Comparison of ENCODE assay signal across 8 cellular contexts in the genomic region with DNA sequence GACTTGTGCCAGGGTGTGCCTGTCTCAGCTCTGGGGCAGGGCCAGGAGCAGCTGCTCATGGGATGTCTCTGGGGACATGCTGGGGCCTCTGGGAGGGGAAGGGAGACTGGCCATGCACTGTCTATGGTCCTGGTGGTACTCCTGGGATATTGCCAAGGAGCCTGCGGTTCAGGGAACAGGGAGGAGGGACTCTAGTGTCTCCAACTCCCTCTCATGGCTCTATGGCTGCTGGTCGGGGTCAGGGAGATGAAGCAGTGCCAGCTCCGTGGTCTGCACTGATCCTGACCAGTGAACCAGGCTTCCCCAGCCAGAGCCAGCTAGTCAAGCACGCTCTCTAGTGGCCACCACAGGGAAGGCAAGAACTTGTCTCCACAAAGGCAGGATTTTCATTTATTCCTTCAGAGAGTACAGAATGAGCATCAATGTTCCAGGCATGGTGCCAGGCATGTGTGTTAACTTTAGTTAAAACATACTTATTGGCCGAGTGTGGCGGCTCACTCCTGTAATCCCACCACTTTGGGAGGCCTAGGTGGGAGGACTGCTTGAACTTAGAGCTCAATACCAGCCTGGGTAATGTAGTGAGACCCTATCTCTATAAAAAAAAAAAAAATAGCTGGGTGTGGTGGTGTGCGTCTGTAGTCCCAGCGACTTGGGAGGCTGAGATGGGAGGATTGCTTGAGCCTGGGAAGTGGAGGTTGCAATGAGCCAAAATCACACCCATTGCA. TPM values are rescaled to one million over a fixed set of nuclear protein-coding genes. Genes with fewer than 3 reads are reported as not detected.
DNase-seq lines count a peak whose midpoint lies in the region; ATAC-seq and TF ChIP-seq lines count a peak whose summit lies in the region.

No MANE protein-coding gene starts in this region.

- TF ChIP-seq POLR2A in lower leg skin (IDR thresholded peaks at IDR 0.05) = no peak

- 7 to 8% methylated on average over 7 to 8 of the region's 8 CpGs for WGBS in lower leg skin, 2 donors

- no peak overlapping the region for H3K27ac ChIP-seq in CD4-positive, alpha-beta T cell (ENCODE audit: low read depth, low read length)

- no peaks in the 10 kb centered on the region for H3K27me3 ChIP-seq in CD4-positive, alpha-beta T cell (ENCODE audit: control insufficient read depth, insufficient read depth, low read length)

- intact Hi-C loops in CD4-positive, alpha-beta T cell (cut with DNase I, micrococcal nuclease) = loop anchor here (1.0 to 5.0 kb wide), 5 partner anchors 48 to 150 kb away; no protein-coding TSS in a partner anchor
- intact Hi-C loops in activated CD4-positive, alpha-beta T cell treated with anti-CD3 and anti-CD28 coated beads, Interleukin-2, amount 10 ng/mL, durations not matched to agents 24 days and 14 days (cut with micrococcal nuclease) = loop anchor here (1.0 to 5.0 kb wide), 5 partner anchors 48 to 160 kb away; no protein-coding TSS in a partner anchor
- intact Hi-C loops in dendritic cell treated with granulocyte-macrophage colony-stimulating factor and Interleukin-4, amounts not matched to agents 40 ng/mL and 50 ng/mL, for 4 days (cut with micrococcal nuclease) = loop anchor here (1.0 to 5.0 kb wide), 3 partner anchors 48 to 151 kb away; no protein-coding TSS in a partner anchor
- intact Hi-C loops in lower leg skin (cut with DNase I; ENCODE audit: low total_unique reads) = loop anchor here (5.0 kb wide), 1 partner anchor 50 kb away; no protein-coding TSS in a partner anchor

- POLR2A ChIA-PET in CD4-positive, alpha-beta T cell (lab: Charles Lee) = interaction anchor here (0.7 to 3.6 kb wide), 7 partner anchors 9 to 160 kb away, joined by 3 to 20 read pairs (median 3); a partner anchor contains a TSS

- no peaks in the 10 kb centered on the region for H3K9me3 ChIP-seq in CD4-positive, alpha-beta T cell (ENCODE audit: control insufficient read depth, low read length)

- no peak overlapping the region for H3K27ac Mint-ChIP-seq in CD4-positive, alpha-beta T cell
- H3K27ac Mint-ChIP-seq in activated CD4-positive, alpha-beta T cell treated with anti-CD3 and anti-CD28 coated beads, Interleukin-2, amount 10 ng/mL, durations not matched to agents 24 days and 14 days = no peak overlapping the region
- H3K27ac Mint-ChIP-seq in dendritic cell treated with granulocyte-macrophage colony-stimulating factor and Interleukin-4, amounts not matched to agents 40 ng/mL and 50 ng/mL, for 4 days = peak overlapping the region; percentile 27

- H3K9me3 Mint-ChIP-seq in CD4-positive, alpha-beta T cell = no peaks in the 10 kb centered on the region
- H3K9me3 Mint-ChIP-seq in activated CD4-positive, alpha-beta T cell treated with anti-CD3 and anti-CD28 coated beads, Interleukin-2, amount 10 ng/mL, durations not matched to agents 24 days and 14 days = no peaks in the 10 kb centered on the region
- no peaks in the 10 kb centered on the region for H3K9me3 Mint-ChIP-seq in dendritic cell treated with granulocyte-macrophage colony-stimulating factor and Interleukin-4, amounts not matched to agents 40 ng/mL and 50 ng/mL, for 4 days

- H3K36me3 Mint-ChIP-seq in CD4-positive, alpha-beta T cell (ENCODE audit: low read depth) = no peaks in the 10 kb centered on the region
- H3K36me3 Mint-ChIP-seq in activated CD4-positive, alpha-beta T cell treated with anti-CD3 and anti-CD28 coated beads, Interleukin-2, amount 10 ng/mL, durations not matched to agents 24 days and 14 days (ENCODE audit: low read depth) = no peaks in the 10 kb centered on the region
- H3K36me3 Mint-ChIP-seq in dendritic cell treated with granulocyte-macrophage colony-stimulating factor and Interleukin-4, amounts not matched to agents 40 ng/mL and 50 ng/mL, for 4 days (ENCODE audit: low read depth) = no peaks in the 10 kb centered on the region

- H3K4me3 ChIP-seq in lower leg skin (ENCODE audit: low read depth, poor library complexity, severe bottlenecking) = no peak overlapping the region

- peak; percentile 70 for TF ChIP-seq CTCF in CD4-positive, alpha-beta T cell (IDR thresholded peaks at IDR 0.05)
- TF ChIP-seq CTCF in lower leg skin (IDR thresholded peaks at IDR 0.05) = peak in 1 of 3 donors; percentile 80

- H3K27me3 Mint-ChIP-seq in CD4-positive, alpha-beta T cell = peaks cover 16% of the 10 kb centered on the region
- H3K27me3 Mint-ChIP-seq in activated CD4-positive, alpha-beta T cell treated with anti-CD3 and anti-CD28 coated beads, Interleukin-2, amount 10 ng/mL, durations not matched to agents 24 days and 14 days = peaks cover 8% of the 10 kb centered on the region
- peaks cover 14% of the 10 kb centered on the region for H3K27me3 Mint-ChIP-seq in dendritic cell treated with granulocyte-macrophage colony-stimulating factor and Interleukin-4, amounts not matched to agents 40 ng/mL and 50 ng/mL, for 4 days

- CTCF ChIA-PET in CD4-positive, alpha-beta T cell (lab: Charles Lee) = interaction anchor here (0.6 to 3.5 kb wide), 32 partner anchors 10 to 367 kb away, joined by 3 to 73 read pairs (median 4); a partner anchor contains a TSS

- no peaks in the 10 kb centered on the region for H3K4me1 Mint-ChIP-seq in CD4-positive, alpha-beta T cell (ENCODE audit: low read depth)
- H3K4me1 Mint-ChIP-seq in activated CD4-positive, alpha-beta T cell treated with anti-CD3 and anti-CD28 coated beads, Interleukin-2, amount 10 ng/mL, durations not matched to agents 24 days and 14 days = peaks cover 2% of the 10 kb centered on the region
- H3K4me1 Mint-ChIP-seq in dendritic cell treated with granulocyte-macrophage colony-stimulating factor and Interleukin-4, amounts not matched to agents 40 ng/mL and 50 ng/mL, for 4 days (ENCODE audit: low read depth) = peaks cover 26% of the 10 kb centered on the region

- ATAC-seq in CD4-positive, alpha-beta T cell (ENCODE audit: poor library complexity) = peak; percentile 87
- no peak for ATAC-seq in GM19035 (IDR thresholded peaks at IDR 0.05; ENCODE audit: unreplicated experiment)

- DNase-seq in CD4-positive, alpha-beta T cell = peak; percentile 42 to 68 (median 55)
- DNase-seq in HPDE6-E6E7 (ENCODE audit: extremely low spot score) = peak; percentile 76
- peak; percentile 76 for DNase-seq in NCI-H82 (lab: John Stamatoyannopoulos, UW)
- peak; percentile 91 for DNase-seq in activated CD4-positive, alpha-beta T cell treated with anti-CD3 and anti-CD28 coated beads, Interleukin-2, amount 10 ng/mL, durations not matched to agents 24 days and 14 days
- DNase-seq in lower leg skin (ENCODE audit: low spot score in 2 of 2) = peak; percentile 92 to 98
- peak; percentile 46 for DNase-seq in stimulated activated CD8-positive, alpha-beta memory T cell treated with anti-CD3 and anti-CD28 coated beads, Interleukin-12 subunit alpha, Interleukin-12 subunit beta, amount 100 ng/mL, for 1 hour (ENCODE audit: low read depth)

- H3K4me3 Mint-ChIP-seq in CD4-positive, alpha-beta T cell = no peak overlapping the region
- no peak overlapping the region for H3K4me3 Mint-ChIP-seq in activated CD4-positive, alpha-beta T cell treated with anti-CD3 and anti-CD28 coated beads, Interleukin-2, amount 10 ng/mL, durations not matched to agents 24 days and 14 days
- no peak overlapping the region for H3K4me3 Mint-ChIP-seq in dendritic cell treated with granulocyte-macrophage colony-stimulating factor and Interleukin-4, amounts not matched to agents 40 ng/mL and 50 ng/mL, for 4 days

RNA-seq across cellular contexts. Expression of a gene that starts 2.5 kb away (rescaled TPM):
- under 1 TPM; 0.14 to 0.25 TPM for total RNA-seq in CD4-positive, alpha-beta T cell
- total RNA-seq in activated CD4-positive, alpha-beta T cell treated with anti-CD3 and anti-CD28 coated beads, Interleukin-2, amount 10 ng/mL, durations not matched to agents 24 days and 14 days = 0.07 TPM in 1 of 2 replicates, not detected in the other
- total RNA-seq in lower leg skin = 1 to 10 TPM in 3 of 4 donors, under 1 TPM in 1; 0.89 to 2.8 (median 1.5) TPM

RNA-seq across cellular contexts. Expression of a gene that starts 19.8 kb away (rescaled TPM):
- total RNA-seq in CD4-positive, alpha-beta T cell = 1,000 to 10,000 TPM; 2,313 to 2,400 TPM
- 500 and 515 TPM in 2 replicates for total RNA-seq in activated CD4-positive, alpha-beta T cell treated with anti-CD3 and anti-CD28 coated beads, Interleukin-2, amount 10 ng/mL, durations not matched to agents 24 days and 14 days
- total RNA-seq in lower leg skin = 1,000 to 10,000 TPM in 1 of 4 donors, 100 to 1,000 TPM in 3; 583 to 1,081 (median 634) TPM

RNA-seq across cellular contexts. Expression of a gene that starts 30.3 kb away (rescaled TPM):
- total RNA-seq in CD4-positive, alpha-beta T cell = not detected
- total RNA-seq in activated CD4-positive, alpha-beta T cell treated with anti-CD3 and anti-CD28 coated beads, Interleukin-2, amount 10 ng/mL, durations not matched to agents 24 days and 14 days = 0.12 and 0.26 TPM in 2 replicates
- 10 to 100 TPM in 1 of 4 donors, 1 to 10 TPM in 3; 6.1 to 10.9 (median 7.8) TPM for total RNA-seq in lower leg skin

RNA-seq across cellular contexts. Expression of a gene that starts 56.3 kb away (rescaled TPM):
- 1 to 10 TPM; 6.9 TPM for total RNA-seq in CD4-positive, alpha-beta T cell
- total RNA-seq in activated CD4-positive, alpha-beta T cell treated with anti-CD3 and anti-CD28 coated beads, Interleukin-2, amount 10 ng/mL, durations not matched to agents 24 days and 14 days = 13.5 and 15.6 TPM in 2 replicates
- total RNA-seq in lower leg skin = 10 to 100 TPM; 10.9 to 27.8 (median 18.3) TPM
